Comparison of ENCODE assay signal across 14 cellular contexts in genomic region chr22:17835256-17835655, GRCh38.
"Had no signal": no experiment of that assay in that cellular context is flagged by ENCODE, and none has a peak within 500 bp of the region (broad histone marks: within the 10 kb centered on the region; RNA-seq: fewer than 3 reads in every experiment).

No MANE protein-coding gene starts in this region.

- H3K4me3 ChIP-seq: hepatocyte, stomach, thoracic aorta had no signal

- ATAC-seq: activated CD8-positive, alpha-beta T cell treated with anti-CD3 and anti-CD28 coated beads for 36 hours; activated T-helper 17 cell treated with anti-CD3 and anti-CD28 coated beads, Interleukin-2, amount 50 U/mL, for 72 hours; esophagus mucosa; natural killer cell treated with Interleukin-12 subunit alpha and Interleukin-12 subunit beta and Interleukin-15 and Interleukin-18, amount 100 ng/mL, for 72 hours; stimulated activated effector memory CD8-positive, alpha-beta T cell treated with anti-CD3 and anti-CD28 coated beads, Interleukin-12 subunit alpha, Interleukin-12 subunit beta, amount 100 ng/mL, for 72 hours had no signal

- H3K9me3 ChIP-seq: stomach, thoracic aorta had no signal

- H3K27me3 ChIP-seq: hepatocyte, stomach had no signal

- H3K27ac ChIP-seq: hepatocyte had no signal

- DNase-seq: activated CD4-positive, alpha-beta T cell treated with anti-CD3 and anti-CD28 coated beads, Interleukin-2, amount 10 ng/mL, durations not matched to agents 24 days and 14 days; activated CD8-positive, alpha-beta T cell treated with anti-CD3 and anti-CD28 coated beads for 36 hours; activated naive CD4-positive, alpha-beta T cell treated with Interleukin-2 at 50 U/mL for 16 hours; activated T-cell treated with anti-CD3 and anti-CD28 coated beads, Interleukin-2, amount 50 U/mL, for 1 hour; anterior cingulate cortex; effector CD8-positive, alpha-beta T cell; stimulated activated CD4-positive, alpha-beta T cell treated with anti-CD3 and anti-CD28 coated beads, Interleukin-4, amount 100 ng/mL, for 24 hours; stomach had no signal
